18 cellular contexts compared by ENCODE assay signal in genomic region chr16:72015124-72015523, GRCh38. TPM values are rescaled to one million over a fixed set of nuclear protein-coding genes. Genes with fewer than 3 reads are reported as not detected.
"Had no signal": no experiment of that assay in that cellular context is flagged by ENCODE, and none has a peak within 500 bp of the region (broad histone marks: within the 10 kb centered on the region; RNA-seq: fewer than 3 reads in every experiment).

No MANE protein-coding gene starts in this region.

- H3K9me3 ChIP-seq: body of pancreas had no signal

- H3K27me3 ChIP-seq: body of pancreas had no signal

- H3K4me3 ChIP-seq: body of pancreas had no signal

- H3K4me1 ChIP-seq: body of pancreas had no signal

- H3K27ac ChIP-seq: body of pancreas had no signal

- DNase-seq: activated CD4-positive, alpha-beta memory T cell treated with anti-CD3 and anti-CD28 coated beads for 36 hours; activated effector memory CD4-positive, alpha-beta T cell treated with anti-CD3 and anti-CD28 coated beads, Interleukin-2, amount 50 U/mL, for 16 hours; activated T-cell treated with anti-CD3 and anti-CD28 coated beads, Interleukin-2, amount 50 U/mL, for 4 hours; amniotic stem cell; body of pancreas; erythroblast; immature natural killer cell; mesenchymal stem cell; T-cell; T1000 had no signal

- ATAC-seq: activated naive CD4-positive, alpha-beta T cell treated with anti-CD3 and anti-CD28 coated beads, Interleukin-2, amount 50 U/mL, for 72 hours; activated T-cell treated with anti-CD3 and anti-CD28 coated beads, Interleukin-2, amount 50 U/mL, for 4 hours; body of pancreas; stimulated activated effector memory CD8-positive, alpha-beta T cell treated with anti-CD3 and anti-CD28 coated beads, Interleukin-12 subunit alpha, Interleukin-12 subunit beta, amount 100 ng/mL, for 72 hours; T-cell had no signal

RNA-seq across cellular contexts. Expression of gene PKD1L3, which starts 14.9 kb away (rescaled TPM):
- total RNA-seq: activated CD4-positive, alpha-beta memory T cell treated with anti-CD3 and anti-CD28 coated beads for 36 hours; activated T-cell treated with anti-CD3 and anti-CD28 coated beads, Interleukin-2, amount 50 U/mL, for 4 hours; body of pancreas; chondrocyte; neural crest cell; osteocyte had no signal
- polyA plus RNA-seq: immature natural killer cell had no signal

RNA-seq across cellular contexts. Expression of gene HP, which starts 39.2 kb away (rescaled TPM):
- total RNA-seq: activated CD4-positive, alpha-beta memory T cell treated with anti-CD3 and anti-CD28 coated beads for 36 hours; activated naive CD4-positive, alpha-beta T cell treated with anti-CD3 and anti-CD28 coated beads, Interleukin-2, amount 50 U/mL, for 72 hours; chondrocyte; dermis microvascular lymphatic vessel endothelial cell; neural crest cell; osteocyte had no signal
- polyA plus RNA-seq: immature natural killer cell had no signal

RNA-seq across cellular contexts. Expression of gene HPR, which starts 47.9 kb away (rescaled TPM):
- total RNA-seq: activated CD4-positive, alpha-beta memory T cell treated with anti-CD3 and anti-CD28 coated beads for 36 hours; activated naive CD4-positive, alpha-beta T cell treated with anti-CD3 and anti-CD28 coated beads, Interleukin-2, amount 50 U/mL, for 72 hours; activated T-cell treated with anti-CD3 and anti-CD28 coated beads, Interleukin-2, amount 50 U/mL, for 4 hours; body of pancreas; chondrocyte; dermis microvascular lymphatic vessel endothelial cell; neural crest cell; osteocyte; renal cortical epithelial cell; subcutaneous adipose tissue; T-cell had no signal
- polyA plus RNA-seq: immature natural killer cell had no signal
